ENCODE assay signal across 10 cellular contexts in the genomic region with DNA sequence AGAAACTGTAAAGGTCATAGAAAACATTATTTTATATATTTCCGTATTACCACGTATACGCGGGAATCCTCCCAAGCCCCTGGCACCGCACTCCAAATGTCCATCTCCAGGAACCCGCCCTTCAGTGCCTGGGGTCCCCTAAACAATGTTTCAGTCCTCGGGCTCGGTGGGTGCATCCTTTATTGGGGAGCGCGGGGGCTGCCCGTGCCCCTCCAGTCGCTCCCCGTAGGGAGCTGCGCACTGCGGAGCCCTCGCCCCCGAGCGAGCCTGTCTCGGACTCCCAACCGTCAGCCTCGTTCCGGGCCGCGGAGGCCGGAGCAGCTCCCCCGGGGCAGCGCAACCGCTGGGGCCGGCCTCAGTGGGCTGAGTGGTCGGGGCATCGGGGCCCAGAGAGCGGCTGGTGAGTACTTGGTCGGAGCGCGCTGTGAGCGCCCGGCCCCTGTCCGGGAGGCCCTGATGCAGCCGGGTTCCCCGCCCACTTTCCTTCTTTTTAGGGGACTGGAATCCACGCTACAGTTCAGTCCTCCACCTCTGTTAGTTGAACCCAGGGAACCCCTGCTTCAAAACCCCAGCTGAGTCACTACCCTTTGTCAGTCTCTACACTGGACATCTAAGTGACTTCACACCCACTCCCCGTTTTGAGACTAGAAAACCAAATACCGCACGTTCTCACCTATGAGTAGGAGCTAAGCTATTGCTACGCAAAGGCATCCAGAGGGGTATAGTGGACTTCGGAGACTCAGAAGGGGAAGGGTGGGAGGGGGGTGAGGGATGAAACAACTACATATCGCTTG. TPM values are rescaled to one million over a fixed set of nuclear protein-coding genes. Genes with fewer than 3 reads are reported as not detected.
A peak's percentile ranks its signal among the peaks of the same experiment; 100 is the strongest.
DNase-seq lines count a peak whose midpoint lies in the region; ATAC-seq, FAIRE-seq and TF ChIP-seq lines count a peak whose summit lies in the region.
"Had no signal": no experiment of that assay in that cellular context is flagged by ENCODE, and none has a peak within 500 bp of the region (broad histone marks: within the 10 kb centered on the region; RNA-seq: fewer than 3 reads in every experiment).

A gene with protein sequence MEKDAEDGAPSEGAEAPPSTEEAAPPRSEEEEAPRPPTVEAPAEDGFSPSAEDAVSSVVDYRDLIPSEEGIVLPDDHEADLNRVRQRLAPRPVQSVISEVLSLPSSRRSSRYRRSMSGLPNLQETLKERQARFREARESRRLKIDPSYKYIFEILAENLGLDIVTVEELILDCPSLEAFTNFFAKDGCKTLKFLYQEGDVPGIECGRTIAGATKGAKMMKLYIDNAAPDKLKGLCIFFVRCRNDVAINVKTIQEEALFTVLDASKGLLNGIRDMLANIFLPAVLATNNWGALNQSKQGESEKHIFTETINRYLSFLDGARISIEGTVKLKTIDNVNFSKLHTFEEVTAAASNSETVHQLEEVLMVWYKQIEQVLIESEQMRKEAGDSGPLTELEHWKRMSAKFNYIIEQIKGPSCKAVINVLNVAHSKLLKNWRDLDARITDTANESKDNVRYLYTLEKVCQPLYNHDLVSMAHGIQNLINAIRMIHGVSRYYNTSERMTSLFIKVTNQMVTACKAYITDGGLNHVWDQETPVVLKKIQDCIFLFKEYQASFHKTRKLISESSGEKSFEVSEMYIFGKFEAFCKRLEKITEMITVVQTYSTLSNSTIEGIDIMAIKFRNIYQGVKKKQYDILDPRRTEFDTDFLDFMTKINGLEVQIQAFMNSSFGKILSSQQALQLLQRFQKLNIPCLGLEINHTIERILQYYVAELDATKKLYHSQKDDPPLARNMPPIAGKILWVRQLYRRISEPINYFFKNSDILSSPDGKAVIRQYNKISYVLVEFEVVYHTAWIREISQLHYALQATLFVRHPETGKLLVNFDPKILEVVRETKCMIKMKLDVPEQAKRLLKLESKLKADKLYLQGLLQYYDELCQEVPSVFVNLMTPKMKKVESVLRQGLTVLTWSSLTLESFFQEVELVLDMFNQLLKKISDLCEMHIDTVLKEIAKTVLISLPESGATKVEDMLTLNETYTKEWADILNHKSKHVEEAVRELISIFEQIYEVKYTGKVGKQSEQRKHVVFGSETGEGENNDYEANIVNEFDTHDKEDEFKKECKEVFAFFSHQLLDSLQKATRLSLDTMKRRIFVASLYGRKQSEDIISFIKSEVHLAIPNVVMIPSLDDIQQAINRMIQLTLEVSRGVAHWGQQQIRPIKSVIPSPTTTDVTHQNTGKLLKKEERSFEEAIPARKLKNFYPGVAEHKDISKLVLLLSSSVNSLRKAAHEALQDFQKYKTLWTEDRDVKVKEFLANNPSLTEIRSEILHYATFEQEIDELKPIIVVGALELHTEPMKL (N-terminal part only) (plus strand): TSS at position 296 of the 794 bp plus-strand sequence. CDS start 7,499 bp downstream, outside the sequence.

- TF ChIP-seq RAD21 in GM12878 (IDR thresholded peaks at IDR 0.05; ENCODE audit: insufficient read depth, low read depth, low read length), result no peak

- TF ChIP-seq CTCF in cardiac muscle cell (IDR thresholded peaks at IDR 0.05; ENCODE audit: low read depth, low read length) (no peak), GM12878 (IDR thresholded peaks at IDR 0.05 in 2 of 3, conservative IDR thresholded peaks at IDR 0.05 in 1 of 3; ENCODE audit: control insufficient read depth in 2 of 3, extremely low read depth in 1 of 3, insufficient read depth in 1 of 3, low read depth in 3 of 3, low read length in 3 of 3) (no peak), lower lobe of right lung (IDR thresholded peaks at IDR 0.05) (no peak), upper lobe of right lung (IDR thresholded peaks at IDR 0.05) (no peak)

- FAIRE-seq in GM12878 (lab: Jason Lieb, UNC), result no peak

- 8% methylated on average over 47 of the region's 47 CpGs for WGBS in GM12878 (ENCODE audit: insufficient coverage, insufficient replicate concordance, low lambda C conversion rate, missing lambda C conversion rate)

- H3K36me3 ChIP-seq in cardiac muscle cell (no peaks in the 10 kb centered on the region), GM12878 (ENCODE audit: control insufficient read depth in 2 of 2, insufficient read depth in 2 of 2, low read length in 1 of 2) (no peaks in the 10 kb centered on the region), lower lobe of right lung (no peaks in the 10 kb centered on the region), upper lobe of right lung (no peaks in the 10 kb centered on the region)

- no peaks in the 10 kb centered on the region for H3K79me2 ChIP-seq in GM12878 (ENCODE audit: control insufficient read depth, insufficient read depth, low read length)

- no peak for TF ChIP-seq EP300 in GM12878 (IDR thresholded peaks at IDR 0.05; ENCODE audit: borderline replicate concordance in 1 of 2, control insufficient read depth in 1 of 2, low read depth in 2 of 2, low read length in 2 of 2)

- ATAC-seq in left ventricle myocardium superior, result no peak
- peak; percentile 21 for ATAC-seq in GM12878
- ATAC-seq in lower lobe of right lung, result peak; percentile 42 to 47
- ATAC-seq in upper lobe of right lung, result peak; percentile 55
- no peak for ATAC-seq in GM19452 (IDR thresholded peaks at IDR 0.05; ENCODE audit: unreplicated experiment)

- no TSS peak for BruUV-seq in GM12878 (replicated peaks; lab: Mats Ljungman, UMichigan)

- H3K9ac ChIP-seq in GM12878 (ENCODE audit: control insufficient read depth, insufficient read depth, low read length), result no peak within 1 kb of the TSS; the same call in 1 of the 2 replicates

- no peaks in the 10 kb centered on the region for H3K9me3 ChIP-seq in cardiac muscle cell (ENCODE audit: low read depth)
- H3K9me3 ChIP-seq in GM12878 (replicated peaks; ENCODE audit: control insufficient read depth, insufficient read depth, low read length), result peaks cover 2% of the 10 kb centered on the region; the same call in 1 of the 3 replicates
- H3K9me3 ChIP-seq in lower lobe of right lung, result no peaks in the 10 kb centered on the region
- H3K9me3 ChIP-seq in upper lobe of right lung, result no peaks in the 10 kb centered on the region

- RAD21 ChIA-PET in GM12878 (lab: Charles Lee; ENCODE audit: unreplicated experiment), result interaction anchor here (0.6 kb wide), 1 partner anchor 132 kb away, joined by 3 read pairs; no protein-coding TSS in a partner anchor

- peak within 1 kb of the TSS; percentile 88 for H3K4me2 ChIP-seq in GM12878 (ENCODE audit: control insufficient read depth, insufficient read depth)

- SMC1A ChIA-PET in GM12878 (lab: Charles Lee; ENCODE audit: uncharacterized antibody, unreplicated experiment), result interaction anchor here (1.1 to 1.3 kb wide), 2 partner anchors 10 to 56 kb away, joined by 3 to 4 read pairs; no protein-coding TSS in a partner anchor

- in situ Hi-C loops in GM12878 (cut with MboI) (no loop called here), KBM-7 (cut with MboI; ENCODE audit: low pct_unique_long_range_greater_than_20kb, low sequenced_read_pairs) (no loop called here)

- H4K20me1 ChIP-seq in GM12878 (ENCODE audit: control insufficient read depth, insufficient read depth), result no peaks in the 10 kb centered on the region

- H3K27me3 ChIP-seq in cardiac muscle cell, result peaks cover 56% of the 10 kb centered on the region
- H3K27me3 ChIP-seq in GM12878 (replicated peaks in 1 of 2; ENCODE audit: control insufficient read depth in 2 of 2, insufficient read depth in 2 of 2, low read length in 1 of 2), result no peaks in the 10 kb centered on the region; a peak in 1 of 4 replicates
- peaks cover 22% of the 10 kb centered on the region for H3K27me3 ChIP-seq in lower lobe of right lung (ENCODE audit: low read depth)
- peaks cover 4% of the 10 kb centered on the region for H3K27me3 ChIP-seq in upper lobe of right lung

- POLR2A ChIA-PET in GM12878 (lab: Charles Lee), result interaction anchor here (0.6 to 1.1 kb wide), 3 partner anchors 12 to 1475 kb away, joined by 3 to 5 read pairs (median 4); a partner anchor contains a TSS

- peak within 1 kb of the TSS; percentile 51; the same call in 1 of the 2 replicates for H2AFZ ChIP-seq in GM12878 (ENCODE audit: control insufficient read depth, low read depth, low read length)

- H3K4me1 ChIP-seq in cardiac muscle cell (ENCODE audit: low read depth) (peaks cover 5% of the 10 kb centered on the region), GM12878 (ENCODE audit: control insufficient read depth, insufficient read depth, low read length) (peaks cover 21% of the 10 kb centered on the region), lower lobe of right lung (peaks cover 14% of the 10 kb centered on the region), upper lobe of right lung (peaks cover 3% of the 10 kb centered on the region)

- intact Hi-C loops in left ventricle myocardium superior (cut with micrococcal nuclease) (no loop called here), GM12878 (cut with micrococcal nuclease; ENCODE audit: unreplicated experiment) (no loop called here), lower lobe of right lung (cut with DNase I) (no loop called here), upper lobe of right lung (cut with DNase I) (no loop called here)

- H3K4me3 ChIP-seq in cardiac muscle cell, result peak within 1 kb of the TSS; percentile 28
- peak within 1 kb of the TSS; percentile 46; the same call in 1 of the 2 replicates for H3K4me3 ChIP-seq in GM12878
- H3K4me3 ChIP-seq in lower lobe of right lung, result peak within 1 kb of the TSS; percentile 39
- peak within 1 kb of the TSS; percentile 32 for H3K4me3 ChIP-seq in upper lobe of right lung

- peak; percentile 23 to 38 for DNase-seq in cardiac muscle cell (ENCODE audit: low read depth in 1 of 2, low spot score in 1 of 2)
- no peak for DNase-seq in left ventricle myocardium superior
- no peak for DNase-seq in GM12878 (ENCODE audit: low read depth, low spot score)
- no peak for DNase-seq in lower lobe of right lung
- DNase-seq in upper lobe of right lung, result no peak
- no peak for DNase-seq in KBM-7
- no peak for DNase-seq in GM19238 (ENCODE audit: insufficient read length, low spot score)
- DNase-seq: COR-L47 had no signal

- no peak for TF ChIP-seq POLR2A in GM12878 (IDR thresholded peaks at IDR 0.05; ENCODE audit: low read depth, low read length)

- CTCF ChIA-PET in GM12878 (lab: Yijun Ruan, JAX), result interaction anchor here (1.1 kb wide), 1 partner anchor 90 kb away, joined by 3 read pairs; no protein-coding TSS in a partner anchor

- H3K27ac ChIP-seq in cardiac muscle cell, result no peak within 1 kb of the TSS
- H3K27ac ChIP-seq in GM12878 (ENCODE audit: control insufficient read depth, insufficient read depth), result no peak within 1 kb of the TSS
- no peak within 1 kb of the TSS for H3K27ac ChIP-seq in lower lobe of right lung
- H3K27ac ChIP-seq in upper lobe of right lung, result peak within 1 kb of the TSS; percentile 4

RNA-seq across cellular contexts. Expression of the gene that starts here (rescaled TPM):
- total RNA-seq in cardiac muscle cell (not detected in 2 replicates), left ventricle myocardium superior (not detected), GM12878 (2014; rRNA removed) (0.11 and 0.34 TPM in 2 replicates), GM12878 (2014; rRNA removed; fragmentation: Illumina TruSeq; extraction: Trizol) (0.18 and 0.31 TPM in 2 replicates), GM12878 (2021) (0.11 and 0.21 TPM in 2 replicates), lower lobe of right lung (0.03 TPM), upper lobe of right lung (0.17 TPM)
- polyA plus RNA-seq in cardiac muscle cell (not detected in 2 replicates), GM12878 (2011; rRNA removed) (not detected in 2 replicates), GM12878 (2014; fragmentation: Illumina TruSeq; extraction: Trizol) (0.10 and 0.14 TPM in 2 replicates), GM12878 (2014; fragmentation: Nextera tagmentation; extraction: Ambion mirVana) (under 1 TPM; 0.02 to 0.04 TPM), GM12878 (2014; rRNA removed) (0.05 TPM in 2 replicates), GM12878 (2016; fragmentation: Nextera tagmentation; extraction: Ambion mirVana) (not detected)
- total RNA-seq in GM12878 (2013; cell fraction: nucleolus; rRNA removed), result 0.02 and 0.10 TPM in 2 replicates
- 0.08 TPM for polyA plus RNA-seq in GM12878 (2011; ENCODE audit: low read depth)
- polyA plus RNA-seq in GM12878 (2011; cell fraction: cytosol; rRNA removed), result not detected in 2 replicates
- not detected in 2 replicates for polyA plus RNA-seq in GM12878 (2011; cell fraction: nucleus; rRNA removed)
- polyA plus RNA-seq in GM12878 (2012), result 0.14 and 0.65 TPM in 2 replicates
- not detected in 2 replicates for polyA minus RNA-seq in GM12878 (2011; rRNA and poly(A)+ RNA removed)
- not detected in 2 replicates for polyA minus RNA-seq in GM12878 (2011; cell fraction: cytosol; rRNA and poly(A)+ RNA removed)
- not detected in 2 replicates for polyA minus RNA-seq in GM12878 (2011; cell fraction: nucleus; rRNA and poly(A)+ RNA removed)
- total RNA-seq: dermis microvascular lymphatic vessel endothelial cell had no signal

Comparison
In these comparisons a context has a peak if more than half of its experiments do, and no peak if none do; other contexts are left out.
1. Peak in DNase-seq and H3K4me3 ChIP-seq in cardiac muscle cell; RNA of the gene not detected or under 1 TPM.
2. Peak in ATAC-seq, H3K4me3 ChIP-seq and H3K4me2 ChIP-seq in GM12878; RNA of the gene not detected or under 1 TPM.
3. Peak in ATAC-seq and H3K4me3 ChIP-seq in lower lobe of right lung; RNA of the gene not detected or under 1 TPM.
4. Peak in ATAC-seq, H3K4me3 ChIP-seq and H3K27ac ChIP-seq in upper lobe of right lung; RNA of the gene not detected or under 1 TPM.